Comparison of ENCODE assay signal across 26 cellular contexts in the genomic region with DNA sequence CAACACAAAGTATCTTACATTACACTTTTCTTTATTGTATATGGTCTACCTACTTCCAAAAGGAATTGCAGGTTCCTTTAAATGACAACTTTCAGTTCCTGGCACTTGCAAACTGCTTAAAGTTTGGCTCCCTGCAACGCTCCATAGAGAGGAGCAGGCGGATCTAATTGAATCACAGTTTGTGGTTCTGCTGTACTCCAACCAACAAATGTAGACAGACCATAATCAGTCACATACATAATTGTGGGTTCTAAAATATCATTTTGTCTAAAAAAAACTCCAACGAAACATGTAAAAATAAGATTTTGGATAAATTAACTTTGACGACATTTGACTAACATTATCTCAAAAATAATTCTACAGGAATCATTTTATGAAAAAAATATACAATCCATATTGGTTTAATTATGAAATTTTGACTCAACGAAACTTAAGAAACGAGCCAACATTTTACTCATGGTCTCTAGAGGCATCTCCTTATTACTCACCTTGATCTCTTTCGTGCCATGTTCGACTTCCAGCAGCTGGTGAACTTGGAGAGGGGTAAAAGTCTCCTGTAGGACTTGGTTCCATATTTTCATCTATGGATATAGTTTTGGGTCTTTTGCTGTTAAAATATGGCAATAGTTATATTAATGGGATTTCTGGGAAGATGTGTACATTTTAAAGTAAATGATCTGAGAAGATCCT.
"Had no signal": no experiment of that assay in that cellular context is flagged by ENCODE, and none has a peak within 500 bp of the region (broad histone marks: within the 10 kb centered on the region; RNA-seq: fewer than 3 reads in every experiment).

No MANE protein-coding gene starts in this region.

- H3K4me2 ChIP-seq: hepatocyte, smooth muscle cell had no signal

- H2AFZ ChIP-seq: hepatocyte had no signal

- H3K9me3 ChIP-seq: gastroesophageal sphincter, mucosa of descending colon, neutrophil, prostate gland, right atrium auricular region, thyroid gland, vagina had no signal

- H3K4me3 ChIP-seq: dorsolateral prefrontal cortex, gastroesophageal sphincter, heart left ventricle, hepatocyte, lung, mucosa of descending colon, prostate gland, right atrium auricular region, smooth muscle cell, thyroid gland, vagina had no signal

- H3K27ac ChIP-seq: dorsolateral prefrontal cortex, gastroesophageal sphincter, heart left ventricle, hepatocyte, neutrophil, prostate gland, right atrium auricular region, thyroid gland, vagina had no signal

- DNase-seq: dorsolateral prefrontal cortex; effector CD4-positive, alpha-beta T cell; foreskin fibroblast; heart left ventricle; kidney; mucosa of descending colon; naive B cell; stimulated activated CD4-positive, alpha-beta T cell treated with anti-CD3 and anti-CD28 coated beads, Interleukin-12 subunit alpha, Interleukin-12 subunit beta, amount 100 ng/mL, for 4 hours; stimulated activated CD4-positive, alpha-beta T cell treated with anti-CD3 and anti-CD28 coated beads, Interleukin-1b, Interleukin-23, amount 100 ng/mL, for 48 hours; stimulated activated CD4-positive, alpha-beta T cell treated with anti-CD3 and anti-CD28 coated beads, Interleukin-4, amount 100 ng/mL, for 1 hour; stimulated activated CD8-positive, alpha-beta memory T cell treated with anti-CD3 and anti-CD28 coated beads, Interleukin-4, amount 100 ng/mL, for 48 hours; stimulated activated naive CD4-positive, alpha-beta T cell; stimulated activated naive CD8-positive, alpha-beta T cell treated with anti-CD3 and anti-CD28 coated beads, Interleukin-15, amount 100 ng/mL, for 72 hours; thyroid gland; trophoblast cell had no signal

- H3K36me3 ChIP-seq: neutrophil, prostate gland, thyroid gland, vagina had no signal

- H3K4me1 ChIP-seq: prostate gland, thyroid gland, vagina had no signal

- ATAC-seq: gastroesophageal sphincter; heart left ventricle; left lobe of liver; mucosa of descending colon; natural killer cell treated with Interleukin-12 subunit alpha and Interleukin-12 subunit beta and Interleukin-15 and Interleukin-18, amount 100 ng/mL, for 72 hours; sciatic nerve; stimulated activated naive CD8-positive, alpha-beta T cell treated with anti-CD3 and anti-CD28 coated beads, Interleukin-15, amount 100 ng/mL, for 72 hours had no signal

- H3K27me3 ChIP-seq: dorsolateral prefrontal cortex, gastroesophageal sphincter, heart left ventricle, hepatocyte, neutrophil, right atrium auricular region, thyroid gland, vagina had no signal
